In genomic region chr2:234450431-234451095, GRCh38 we compare ENCODE assay signal across 14 cellular contexts. TPM values are rescaled to one million over a fixed set of nuclear protein-coding genes. Genes with fewer than 3 reads are reported as not detected.
DNase-seq lines count a peak whose midpoint lies in the region; ATAC-seq, FAIRE-seq and TF ChIP-seq lines count a peak whose summit lies in the region.
"Had no signal": no experiment of that assay in that cellular context is flagged by ENCODE, and none has a peak within 500 bp of the region (broad histone marks: within the 10 kb centered on the region; RNA-seq: fewer than 3 reads in every experiment).

No MANE protein-coding gene starts in this region.

- no peaks in the 10 kb centered on the region for H3K27me3 Mint-ChIP-seq in stimulated activated naive CD8-positive, alpha-beta T cell treated with anti-CD3 and anti-CD28 coated beads, Interleukin-15, Interleukin-2, amounts not matched to agents 100 ng/mL and 50 ng/mL, for 24 hours
- H3K27me3 Mint-ChIP-seq in activated CD4-positive, alpha-beta memory T cell treated with anti-CD3 and anti-CD28 coated beads for 36 hours: no peaks in the 10 kb centered on the region
- peaks cover 11 to 36% (median 15%) of the 10 kb centered on the region in 3 donors for H3K27me3 Mint-ChIP-seq in immature natural killer cell (ENCODE audit: low read depth in 3 of 3)

- H3K27ac Mint-ChIP-seq in stimulated activated naive CD8-positive, alpha-beta T cell treated with anti-CD3 and anti-CD28 coated beads, Interleukin-15, Interleukin-2, amounts not matched to agents 100 ng/mL and 50 ng/mL, for 24 hours: peak overlapping the region; percentile 47
- peak overlapping the region; percentile 70 for H3K27ac Mint-ChIP-seq in activated CD4-positive, alpha-beta memory T cell treated with anti-CD3 and anti-CD28 coated beads for 36 hours
- peak overlapping the region; percentile 89 to 100 (median 94) for H3K27ac Mint-ChIP-seq in immature natural killer cell

- FAIRE-seq in RCC 7860 (lab: Jason Lieb, UNC): no peak
- FAIRE-seq in pancreas (lab: Jason Lieb, UNC): no peak

- POLR2A ChIA-PET in activated CD4-positive, alpha-beta memory T cell treated with anti-CD3 and anti-CD28 coated beads for 36 hours (lab: Charles Lee): interaction anchor here (1.2 to 4.2 kb wide), 3 partner anchors 24 to 46 kb away, joined by 3 to 13 read pairs (median 9); partner anchors contain the start of gene ARL4C

- no peak overlapping the region for H3K27ac ChIP-seq in pancreas
- H3K27ac ChIP-seq: prostate gland, upper lobe of left lung had no signal

- no peak for TF ChIP-seq POLR2A in lower leg skin (IDR thresholded peaks at IDR 0.05)

- no peaks in the 10 kb centered on the region for H3K27me3 ChIP-seq in pancreas
- H3K27me3 ChIP-seq: upper lobe of left lung had no signal

- H3K36me3 Mint-ChIP-seq in stimulated activated naive CD8-positive, alpha-beta T cell treated with anti-CD3 and anti-CD28 coated beads, Interleukin-15, Interleukin-2, amounts not matched to agents 100 ng/mL and 50 ng/mL, for 24 hours (ENCODE audit: low read depth): peaks cover 8% of the 10 kb centered on the region
- H3K36me3 Mint-ChIP-seq in activated CD4-positive, alpha-beta memory T cell treated with anti-CD3 and anti-CD28 coated beads for 36 hours: peaks cover 4% of the 10 kb centered on the region
- peaks cover 3 to 12% (median 7%) of the 10 kb centered on the region in 3 donors for H3K36me3 Mint-ChIP-seq in immature natural killer cell

- intact Hi-C loops in activated CD4-positive, alpha-beta memory T cell treated with anti-CD3 and anti-CD28 coated beads for 36 hours (cut with micrococcal nuclease): no loop called here
- intact Hi-C loops in cardiac septum (cut with DNase I): no loop called here
- intact Hi-C loops in pancreas (cut with DNase I): no loop called here
- intact Hi-C loops in lower leg skin (cut with DNase I; ENCODE audit: low total_unique reads): no loop called here

- H3K9me3 ChIP-seq in pancreas: no peaks in the 10 kb centered on the region
- H3K9me3 ChIP-seq: prostate gland, upper lobe of left lung had no signal

- H3K4me3 ChIP-seq in pancreas (no peak overlapping the region), lower leg skin (ENCODE audit: low read depth, poor library complexity, severe bottlenecking) (no peak overlapping the region)
- H3K4me3 ChIP-seq: prostate gland, upper lobe of left lung had no signal

- no peak for TF ChIP-seq CTCF in pancreas (IDR thresholded peaks at IDR 0.05)
- TF ChIP-seq CTCF in lower leg skin (IDR thresholded peaks at IDR 0.05): no peak

- no peak for DNase-seq in stimulated activated naive CD8-positive, alpha-beta T cell treated with anti-CD3 and anti-CD28 coated beads, Interleukin-15, Interleukin-2, amounts not matched to agents 100 U/mL and 50 U/mL, for 24 hours
- DNase-seq in activated CD4-positive, alpha-beta memory T cell treated with anti-CD3 and anti-CD28 coated beads for 36 hours: no peak
- DNase-seq in immature natural killer cell: no peak
- DNase-seq in RCC 7860 (ENCODE audit: low spot score): no peak
- DNase-seq in cardiac septum (ENCODE audit: low spot score): no peak
- DNase-seq in pancreas: no peak
- no peak for DNase-seq in lower leg skin (ENCODE audit: low spot score in 2 of 2)
- DNase-seq: activated effector memory CD4-positive, alpha-beta T cell treated with anti-CD3 and anti-CD28 coated beads, Interleukin-2, amount 50 U/mL, for 16 hours; caudate nucleus; NCI-H226; OCI-M1; upper lobe of left lung had no signal

- no peaks in the 10 kb centered on the region for H3K9me3 Mint-ChIP-seq in stimulated activated naive CD8-positive, alpha-beta T cell treated with anti-CD3 and anti-CD28 coated beads, Interleukin-15, Interleukin-2, amounts not matched to agents 100 ng/mL and 50 ng/mL, for 24 hours
- H3K9me3 Mint-ChIP-seq in activated CD4-positive, alpha-beta memory T cell treated with anti-CD3 and anti-CD28 coated beads for 36 hours: no peaks in the 10 kb centered on the region
- H3K9me3 Mint-ChIP-seq in immature natural killer cell: peaks cover 0 to 2% (median 0%) of the 10 kb centered on the region in 6 donors

- WGBS in pancreas, 2 donors: 70 to 74% methylated on average over 5 of the region's 5 CpGs
- WGBS in lower leg skin, 2 donors: 70 to 71% methylated on average over 5 of the region's 5 CpGs

- CTCF ChIA-PET in activated CD4-positive, alpha-beta memory T cell treated with anti-CD3 and anti-CD28 coated beads for 36 hours (lab: Charles Lee): interaction anchor here (1.3 to 2.2 kb wide), 3 partner anchors 8 to 33 kb away, joined by 3 to 8 read pairs (median 4); no protein-coding TSS in a partner anchor

- no peak overlapping the region for H3K4me3 Mint-ChIP-seq in stimulated activated naive CD8-positive, alpha-beta T cell treated with anti-CD3 and anti-CD28 coated beads, Interleukin-15, Interleukin-2, amounts not matched to agents 100 ng/mL and 50 ng/mL, for 24 hours
- peak overlapping the region; percentile 18 for H3K4me3 Mint-ChIP-seq in activated CD4-positive, alpha-beta memory T cell treated with anti-CD3 and anti-CD28 coated beads for 36 hours
- H3K4me3 Mint-ChIP-seq in immature natural killer cell: no peak overlapping the region

- no peaks in the 10 kb centered on the region for H3K36me3 ChIP-seq in pancreas
- H3K36me3 ChIP-seq: prostate gland, upper lobe of left lung had no signal

- peaks cover 98% of the 10 kb centered on the region for H3K4me1 Mint-ChIP-seq in stimulated activated naive CD8-positive, alpha-beta T cell treated with anti-CD3 and anti-CD28 coated beads, Interleukin-15, Interleukin-2, amounts not matched to agents 100 ng/mL and 50 ng/mL, for 24 hours (ENCODE audit: low read depth)
- H3K4me1 Mint-ChIP-seq in activated CD4-positive, alpha-beta memory T cell treated with anti-CD3 and anti-CD28 coated beads for 36 hours (ENCODE audit: low read depth): peaks cover 77% of the 10 kb centered on the region
- peaks cover 79 to 88% of the 10 kb centered on the region in 2 donors for H3K4me1 Mint-ChIP-seq in immature natural killer cell

- no peak for ATAC-seq in stimulated activated naive CD8-positive, alpha-beta T cell treated with anti-CD3 and anti-CD28 coated beads, Interleukin-15, Interleukin-2, amounts not matched to agents 100 U/mL and 50 U/mL, for 24 hours
- no peak for ATAC-seq in pancreas

- H3K4me1 ChIP-seq in pancreas: no peaks in the 10 kb centered on the region
- H3K4me1 ChIP-seq: prostate gland had no signal

RNA-seq across cellular contexts. Expression of gene ARL4C, which starts 46.3 kb away (rescaled TPM):
- 10 to 100 TPM; 44.4 to 44.7 TPM for total RNA-seq in activated CD4-positive, alpha-beta memory T cell treated with anti-CD3 and anti-CD28 coated beads for 36 hours
- polyA plus RNA-seq in immature natural killer cell (100 to 1,000 TPM; 196 to 245 (median 243) TPM), pancreas (1 to 10 TPM; 2.8 to 6.6 TPM)
- total RNA-seq in cardiac septum (1.7 TPM), pancreas (10 to 100 TPM in 1 of 6 donors, 1 to 10 TPM in 5; 2.4 to 15.4 (median 4.9) TPM), lower leg skin (10 to 100 TPM; 20.5 to 62.7 (median 47.0) TPM)
